Comparison of ENCODE assay signal across 17 cellular contexts in genomic region chr17:73043686-73044581, GRCh38. TPM values are rescaled to one million over a fixed set of nuclear protein-coding genes. Genes with fewer than 3 reads are reported as not detected.
DNase-seq lines count a peak whose midpoint lies in the region; ATAC-seq, FAIRE-seq and TF ChIP-seq lines count a peak whose summit lies in the region.
"Had no signal": no experiment of that assay in that cellular context is flagged by ENCODE, and none has a peak within 500 bp of the region (broad histone marks: within the 10 kb centered on the region; RNA-seq: fewer than 3 reads in every experiment).

No MANE protein-coding gene starts in this region.

- no peak overlapping the region for H3K27ac Mint-ChIP-seq in activated T-helper 17 cell treated with anti-CD3 and anti-CD28 coated beads, Interleukin-2, amount 50 U/mL, for 72 hours
- H3K27ac Mint-ChIP-seq: activated CD4-positive, alpha-beta T cell treated with anti-CD3 and anti-CD28 coated beads, Interleukin-2, amount 10 ng/mL, durations not matched to agents 7 days and 5 days; memory B cell; stimulated activated naive B cell treated with anti-CD40 and anti-IgM and Interleukin-4, amounts not matched to agents 10 μg/mL and 1 μg/mL and 100 μg/mL, for 72 hours; T-helper 2 cell treated with Interferon-gamma antibody and Interleukin-4, amounts not matched to agents 5 μg/mL and 100 μg/mL, for 36 hours had no signal

- intact Hi-C loops in posterior vena cava (cut with DNase I) (no loop called here), stomach (cut with DNase I; ENCODE audit: low total_unique reads) (no loop called here)

- H3K36me3 ChIP-seq in stomach, result no peaks in the 10 kb centered on the region
- H3K36me3 ChIP-seq: heart left ventricle, ovary had no signal

- no peaks in the 10 kb centered on the region for H3K27me3 Mint-ChIP-seq in activated T-helper 17 cell treated with anti-CD3 and anti-CD28 coated beads, Interleukin-2, amount 50 U/mL, for 72 hours
- H3K27me3 Mint-ChIP-seq: activated CD4-positive, alpha-beta T cell treated with anti-CD3 and anti-CD28 coated beads, Interleukin-2, amount 10 ng/mL, durations not matched to agents 7 days and 5 days; CD4-positive, CD25-positive, alpha-beta regulatory T cell; memory B cell; stimulated activated naive B cell treated with anti-CD40 and anti-IgM and Interleukin-4, amounts not matched to agents 10 μg/mL and 1 μg/mL and 100 μg/mL, for 72 hours had no signal

- WGBS in stomach, 5 donors, result 58 to 82% (median 74%) methylated on average over 8 of the region's 8 CpGs

- H3K27ac ChIP-seq in stomach, result no peak overlapping the region
- H3K27ac ChIP-seq: ovary had no signal

- H3K27me3 ChIP-seq in stomach, result no peaks in the 10 kb centered on the region
- H3K27me3 ChIP-seq: heart left ventricle, ovary had no signal

- H3K4me3 ChIP-seq in fibroblast of mammary gland (ENCODE audit: control insufficient read depth, low read depth, low read length), result peak overlapping the region; percentile 24
- H3K4me3 ChIP-seq in stomach, result no peak overlapping the region
- H3K4me3 ChIP-seq: heart left ventricle, ovary had no signal

- H3K4me1 ChIP-seq in stomach, result peaks cover 4 to 12% (median 9%) of the 10 kb centered on the region in 4 donors

- H3K9me3 Mint-ChIP-seq in activated T-helper 17 cell treated with anti-CD3 and anti-CD28 coated beads, Interleukin-2, amount 50 U/mL, for 72 hours, result peaks cover 10% of the 10 kb centered on the region

- FAIRE-seq in HTR-8/SVneo (lab: Jason Lieb, UNC), result no peak

- TF ChIP-seq POLR2A in stomach (IDR thresholded peaks at IDR 0.05), result no peak

- DNase-seq in GM03348 (ENCODE audit: low spot score), result peak; percentile 36
- DNase-seq in fibroblast of mammary gland (ENCODE audit: low read depth), result peak; percentile 96
- DNase-seq in posterior vena cava (ENCODE audit: low spot score), result peak; percentile 1
- no peak for DNase-seq in HTR-8/SVneo (ENCODE audit: insufficient read length, low spot score)
- no peak for DNase-seq in stomach
- DNase-seq in NOMO-1 treated with DMSO at 0.1 percent for 48 hours (lab: John Stamatoyannopoulos, UW; ENCODE audit: unreplicated experiment), result no peak
- DNase-seq: activated CD4-positive, alpha-beta T cell treated with anti-CD3 and anti-CD28 coated beads, Interleukin-2, amount 10 ng/mL, durations not matched to agents 7 days and 5 days; activated gamma-delta T cell treated with Interleukin-2 at 50 U/mL for 16 hours; CD4-positive, CD25-positive, alpha-beta regulatory T cell; NCI-H2171; ovary; stimulated activated naive B cell treated with anti-CD40 and anti-IgM and Interleukin-4, amounts not matched to agents 10 μg/mL and 1 μg/mL and 100 μg/mL, for 72 hours had no signal

- no peak overlapping the region for H3K4me3 Mint-ChIP-seq in activated T-helper 17 cell treated with anti-CD3 and anti-CD28 coated beads, Interleukin-2, amount 50 U/mL, for 72 hours
- H3K4me3 Mint-ChIP-seq: activated CD4-positive, alpha-beta T cell treated with anti-CD3 and anti-CD28 coated beads, Interleukin-2, amount 10 ng/mL, durations not matched to agents 7 days and 5 days; CD4-positive, CD25-positive, alpha-beta regulatory T cell; memory B cell; stimulated activated naive B cell treated with anti-CD40 and anti-IgM and Interleukin-4, amounts not matched to agents 10 μg/mL and 1 μg/mL and 100 μg/mL, for 72 hours; T-helper 2 cell treated with Interferon-gamma antibody and Interleukin-4, amounts not matched to agents 5 μg/mL and 100 μg/mL, for 36 hours had no signal

- TF ChIP-seq CTCF in fibroblast of mammary gland (conservative IDR thresholded peaks at IDR 0.05; ENCODE audit: control insufficient read depth, insufficient read depth, low read depth, low read length), result no peak
- no peak for TF ChIP-seq CTCF in stomach (IDR thresholded peaks at IDR 0.05)

- H3K9me3 ChIP-seq in stomach, result peaks cover 0 to 17% (median 0%) of the 10 kb centered on the region in 4 donors
- H3K9me3 ChIP-seq: ovary had no signal

- peaks cover 4% of the 10 kb centered on the region for H3K36me3 Mint-ChIP-seq in activated T-helper 17 cell treated with anti-CD3 and anti-CD28 coated beads, Interleukin-2, amount 50 U/mL, for 72 hours (ENCODE audit: low read depth)

- H3K4me1 Mint-ChIP-seq in activated T-helper 17 cell treated with anti-CD3 and anti-CD28 coated beads, Interleukin-2, amount 50 U/mL, for 72 hours, result peaks cover 14% of the 10 kb centered on the region
- H3K4me1 Mint-ChIP-seq: activated CD4-positive, alpha-beta T cell treated with anti-CD3 and anti-CD28 coated beads, Interleukin-2, amount 10 ng/mL, durations not matched to agents 7 days and 5 days had no signal

- ATAC-seq in activated T-helper 17 cell treated with anti-CD3 and anti-CD28 coated beads, Interleukin-2, amount 50 U/mL, for 72 hours (replicated peaks), result peak; percentile 38
- no peak for ATAC-seq in GM21367 (IDR thresholded peaks at IDR 0.05; ENCODE audit: unreplicated experiment)
- ATAC-seq: stimulated activated naive B cell treated with anti-CD40 and anti-IgM and Interleukin-4, amounts not matched to agents 10 μg/mL and 1 μg/mL and 100 μg/mL, for 72 hours had no signal

- TF ChIP-seq EP300 in stomach (IDR thresholded peaks at IDR 0.05), result no peak

RNA-seq across cellular contexts. Expression of gene SLC39A11, which starts 48.6 kb away (rescaled TPM):
- total RNA-seq in activated T-helper 17 cell treated with anti-CD3 and anti-CD28 coated beads, Interleukin-2, amount 50 U/mL, for 72 hours, result 10 to 100 TPM; 13.1 to 19.0 TPM
- total RNA-seq in posterior vena cava (10 to 100 TPM; 20.6 to 25.8 TPM), stomach (10 to 100 TPM in 4 of 5 donors, 1 to 10 TPM in 1; 7.0 to 62.0 (median 30.6) TPM)
- polyA plus RNA-seq in stomach, result 1 to 10 TPM; 5.2 to 8.4 (median 8.0) TPM

Comparison
In these comparisons a context has a peak if more than half of its experiments do, and no peak if none do; other contexts are left out.
1. DNase-seq: peak in GM03348 (single experiment), fibroblast of mammary gland (single experiment) and posterior vena cava (single experiment); none in HTR-8/SVneo (single experiment), stomach (single experiment) and NOMO-1 treated with DMSO at 0.1 percent for 48 hours (single experiment).